ENCODE assay signal across 28 cellular contexts in the genomic region with DNA sequence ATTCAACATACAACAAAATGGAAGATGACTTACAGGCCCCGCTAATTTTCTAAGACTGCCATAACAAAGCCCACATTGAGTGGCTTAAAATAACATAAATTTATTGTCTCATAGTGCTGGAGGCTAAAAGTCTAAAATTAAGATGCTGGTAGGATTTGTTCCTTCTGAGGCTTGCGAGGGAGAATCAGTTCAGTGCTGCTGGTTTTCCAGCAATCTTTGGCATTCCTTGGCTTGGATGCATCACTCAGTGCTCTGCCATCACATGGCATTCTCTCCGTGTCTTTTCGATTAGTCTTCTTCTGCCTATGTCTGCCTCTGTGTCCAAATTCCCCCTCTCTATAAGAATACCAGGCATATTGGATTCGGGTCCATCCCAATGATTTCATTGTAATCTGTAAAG.
"Had no signal": no experiment of that assay in that cellular context is flagged by ENCODE, and none has a peak within 500 bp of the region (broad histone marks: within the 10 kb centered on the region; RNA-seq: fewer than 3 reads in every experiment).

No MANE protein-coding gene starts in this region.

- H3K36me3 Mint-ChIP-seq: activated naive CD8-positive, alpha-beta T cell treated with anti-CD3 and anti-CD28 coated beads for 36 hours had no signal

- DNase-seq: activated CD4-positive, alpha-beta memory T cell treated with anti-CD3 and anti-CD28 coated beads, Interleukin-2, amount 10 ng/mL, durations not matched to agents 7 days and 5 days; activated CD4-positive, alpha-beta T cell treated with anti-CD3 and anti-CD28 coated beads for 1 hour; activated CD4-positive, alpha-beta T cell treated with anti-CD3 and anti-CD28 coated beads for 48 hours; activated CD4-positive, CD25-positive, alpha-beta regulatory T cell; activated effector memory CD4-positive, alpha-beta T cell treated with anti-CD3 and anti-CD28 coated beads, Interleukin-2, amount 50 U/mL, for 16 hours; activated naive CD4-positive, alpha-beta T cell; activated naive CD4-positive, alpha-beta T cell treated with anti-CD3 and anti-CD28 coated beads, Interleukin-2, amount 50 U/mL, for 16 hours; activated naive CD8-positive, alpha-beta T cell treated with anti-CD3 and anti-CD28 coated beads for 36 hours; activated T-cell treated with anti-CD3 and anti-CD28 coated beads, Interleukin-2, amount 50 U/mL, for 1 hour; activated T-cell treated with anti-CD3 and anti-CD28 coated beads, Interleukin-2, amount 50 U/mL, for 72 hours; amniotic stem cell; aorta; NCI-H1048; NCI-H1105 treated with DMSO at 0.1 percent for 48 hours; NCI-H1436; NCI-H1694; NCI-H1930; NCI-H2081 treated with DMSO at 0.1 percent for 48 hours; NCI-H226; NCI-H524 treated with DMSO at 0.1 percent for 48 hours; SHP77; SJCRH30; T1000; WERI-Rb-1 had no signal

- H3K4me3 Mint-ChIP-seq: activated CD4-positive, alpha-beta memory T cell treated with anti-CD3 and anti-CD28 coated beads, Interleukin-2, amount 10 ng/mL, durations not matched to agents 7 days and 5 days; activated naive CD8-positive, alpha-beta T cell treated with anti-CD3 and anti-CD28 coated beads for 36 hours; activated T-cell treated with anti-CD3 and anti-CD28 coated beads, Interleukin-2, amount 50 U/mL, for 72 hours; activated T-helper 17 cell treated with anti-CD3 and anti-CD28 coated beads, Interleukin-2, amount 50 U/mL, for 72 hours had no signal

- H3K9me3 ChIP-seq: SJCRH30 had no signal

- H3K36me3 ChIP-seq: SJCRH30, WERI-Rb-1 had no signal

- ATAC-seq: activated T-cell treated with anti-CD3 and anti-CD28 coated beads, Interleukin-2, amount 50 U/mL, for 72 hours; activated T-helper 17 cell treated with anti-CD3 and anti-CD28 coated beads, Interleukin-2, amount 50 U/mL, for 72 hours; Panc1 had no signal

- H3K27ac Mint-ChIP-seq: activated CD4-positive, alpha-beta memory T cell treated with anti-CD3 and anti-CD28 coated beads, Interleukin-2, amount 10 ng/mL, durations not matched to agents 7 days and 5 days; activated naive CD8-positive, alpha-beta T cell treated with anti-CD3 and anti-CD28 coated beads for 36 hours; activated T-cell treated with anti-CD3 and anti-CD28 coated beads, Interleukin-2, amount 50 U/mL, for 72 hours; activated T-helper 17 cell treated with anti-CD3 and anti-CD28 coated beads, Interleukin-2, amount 50 U/mL, for 72 hours had no signal

- H3K4me2 ChIP-seq: KMS-11 had no signal

- H3K4me1 Mint-ChIP-seq: activated CD4-positive, alpha-beta memory T cell treated with anti-CD3 and anti-CD28 coated beads, Interleukin-2, amount 10 ng/mL, durations not matched to agents 7 days and 5 days; activated naive CD8-positive, alpha-beta T cell treated with anti-CD3 and anti-CD28 coated beads for 36 hours; activated T-helper 17 cell treated with anti-CD3 and anti-CD28 coated beads, Interleukin-2, amount 50 U/mL, for 72 hours had no signal

- H3K27ac ChIP-seq: KMS-11, SJCRH30, SK-N-MC, WERI-Rb-1 had no signal

- H3K9ac ChIP-seq: KMS-11 had no signal

- H3K9me3 Mint-ChIP-seq: activated CD4-positive, alpha-beta memory T cell treated with anti-CD3 and anti-CD28 coated beads, Interleukin-2, amount 10 ng/mL, durations not matched to agents 7 days and 5 days; activated naive CD8-positive, alpha-beta T cell treated with anti-CD3 and anti-CD28 coated beads for 36 hours; activated T-helper 17 cell treated with anti-CD3 and anti-CD28 coated beads, Interleukin-2, amount 50 U/mL, for 72 hours had no signal

- H3K4me3 ChIP-seq: SJCRH30, SK-N-MC had no signal

- H3K4me1 ChIP-seq: SJCRH30 had no signal

- H3K27me3 Mint-ChIP-seq: activated CD4-positive, alpha-beta memory T cell treated with anti-CD3 and anti-CD28 coated beads, Interleukin-2, amount 10 ng/mL, durations not matched to agents 7 days and 5 days; activated naive CD8-positive, alpha-beta T cell treated with anti-CD3 and anti-CD28 coated beads for 36 hours; activated T-helper 17 cell treated with anti-CD3 and anti-CD28 coated beads, Interleukin-2, amount 50 U/mL, for 72 hours had no signal
